In the genomic region with DNA sequence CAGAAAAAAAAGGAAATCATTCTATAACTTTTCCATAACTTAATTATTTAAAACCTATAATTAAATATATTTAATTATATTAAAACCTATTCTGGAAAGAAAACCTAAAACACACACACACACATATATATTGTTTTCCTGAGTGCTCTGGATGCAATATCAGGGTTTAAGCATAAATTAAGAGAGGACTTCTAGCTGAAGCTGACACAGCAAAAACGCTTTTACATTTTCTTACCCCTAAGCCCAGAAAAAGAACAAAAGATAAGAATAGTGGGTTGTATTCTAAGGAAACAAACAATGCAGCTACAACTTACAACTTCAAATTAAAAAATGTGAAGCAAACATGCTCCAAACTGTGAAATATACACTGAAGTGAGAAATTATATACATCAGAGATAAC, we compare ENCODE assay signal across 9 cellular contexts. TPM values are rescaled to one million over a fixed set of nuclear protein-coding genes. Genes with fewer than 3 reads are reported as not detected.
"Had no signal": no experiment of that assay in that cellular context is flagged by ENCODE, and none has a peak within 500 bp of the region (broad histone marks: within the 10 kb centered on the region; RNA-seq: fewer than 3 reads in every experiment).

No MANE protein-coding gene starts in this region.

- H3K9ac ChIP-seq: KMS-11 had no signal

- FAIRE-seq: HTR-8/SVneo had no signal

- H3K27ac ChIP-seq: HL-60, KMS-11 had no signal

- DNase-seq: Karpas-422, KBM-7, KG1 had no signal

- H3K4me2 ChIP-seq: KMS-11 had no signal

RNA-seq across cellular contexts. Expression of gene TMPRSS11B, which starts 52.3 kb away (rescaled TPM):
- total RNA-seq: HT-29, HT1080 had no signal
- polyA plus RNA-seq: IgD-negative memory B cell had no signal
